6 cellular contexts compared by ENCODE assay signal in genomic region chr9:137021979-137022619, GRCh38. TPM values are rescaled to one million over a fixed set of nuclear protein-coding genes. Genes with fewer than 3 reads are reported as not detected.
DNase-seq lines count a peak whose midpoint lies in the region; ATAC-seq and TF ChIP-seq lines count a peak whose summit lies in the region.

No MANE protein-coding gene starts in this region.

- peak; percentile 38 for ATAC-seq in lung (ENCODE audit: insufficient read depth, low FRiP score)
- no peak for ATAC-seq in GM21619 (IDR thresholded peaks at IDR 0.05; ENCODE audit: unreplicated experiment)

- DNase-seq in Caki2 (ENCODE audit: low read depth) (peak; percentile 95), NCI-H69 (lab: John Stamatoyannopoulos, UW) (peak; percentile 74), activated gamma-delta T cell (lab: John Stamatoyannopoulos, UW) (peak; percentile 45), lung (ENCODE audit: low spot score) (peak; percentile 70), retina (no peak)

- peaks cover 0 to 12% of the 10 kb centered on the region in 2 donors for H3K36me3 ChIP-seq in lung (ENCODE audit: control insufficient read depth in 2 of 2, insufficient read depth in 2 of 2, low read length in 2 of 2)

- no peaks in the 10 kb centered on the region for H3K9me3 ChIP-seq in lung (ENCODE audit: control insufficient read depth in 2 of 2, insufficient read depth in 1 of 2, low read length in 1 of 2)

- no peak for TF ChIP-seq CTCF in lung (IDR thresholded peaks at IDR 0.05; ENCODE audit: control extremely low read depth, extremely low read depth)

- no peak overlapping the region for H3K4me3 ChIP-seq in lung

- peaks cover 0 to 2% of the 10 kb centered on the region in 2 donors for H3K4me1 ChIP-seq in lung (ENCODE audit: control insufficient read depth in 2 of 2, insufficient read depth in 2 of 2, low read length in 2 of 2)

- in situ Hi-C loops in Caki2 (cut with HindIII; ENCODE audit: low pct_unique_long_range_greater_than_20kb, low sequenced_read_pairs), result no loop called here

- H3K27ac ChIP-seq in lung (ENCODE audit: low read depth in 1 of 2, low read length in 1 of 2), result no peak overlapping the region

- WGBS in lung, 2 donors, result 65% methylated on average over 28 to 30 of the region's 30 CpGs

- H3K27me3 ChIP-seq in lung (ENCODE audit: control insufficient read depth, insufficient read depth), result no peaks in the 10 kb centered on the region

RNA-seq across cellular contexts. Expression of gene ABCA2, which starts 5.9 kb away (rescaled TPM):
- 19.0 and 23.5 TPM in 2 replicates for total RNA-seq in Caki2 (2014; rRNA removed; shearing (Covaris generic); ENCODE audit: low replicate concordance)
- 10 to 100 TPM; 13.4 to 39.0 TPM for total RNA-seq in lung
- 10 to 100 TPM; 14.8 to 18.1 TPM for polyA plus RNA-seq in lung

RNA-seq across cellular contexts. Expression of gene FUT7, which starts 9.8 kb away (rescaled TPM):
- total RNA-seq in Caki2 (2014; rRNA removed; shearing (Covaris generic); ENCODE audit: low replicate concordance), result not detected in 2 replicates
- total RNA-seq in lung, result 1 to 10 TPM in 1 of 2 donors, under 1 TPM in 1; 0.37 to 1.0 TPM
- polyA plus RNA-seq in lung, result 1 to 10 TPM in 1 of 2 donors, under 1 TPM in 1; 0.45 to 5.5 TPM

RNA-seq across cellular contexts. Expression of gene NPDC1, which starts 23.9 kb away (rescaled TPM):
- 31.8 and 45.1 TPM in 2 replicates for total RNA-seq in Caki2 (2014; rRNA removed; shearing (Covaris generic); ENCODE audit: low replicate concordance)
- total RNA-seq in lung, result 10 to 100 TPM; 28.7 to 99.3 TPM
- 10 to 100 TPM; 49.0 to 87.5 TPM for polyA plus RNA-seq in lung

RNA-seq across cellular contexts. Expression of gene CLIC3, which starts 25.7 kb away (rescaled TPM):
- total RNA-seq in Caki2 (2014; rRNA removed; shearing (Covaris generic); ENCODE audit: low replicate concordance), result not detected in 2 replicates
- total RNA-seq in lung, result 100 to 1,000 TPM in 1 of 2 donors, 10 to 100 TPM in 1; 72.0 to 115 TPM
- 10 to 100 TPM; 17.2 to 90.2 TPM for polyA plus RNA-seq in lung

RNA-seq across cellular contexts. Expression of gene PAXX, which starts 29.9 kb away (rescaled TPM):
- 129 and 137 TPM in 2 replicates for total RNA-seq in Caki2 (2014; rRNA removed; shearing (Covaris generic); ENCODE audit: low replicate concordance)
- total RNA-seq in lung, result 10 to 100 TPM; 16.6 to 58.1 TPM
- 100 to 1,000 TPM in 1 of 2 donors, 10 to 100 TPM in 1; 60.7 to 172 TPM for polyA plus RNA-seq in lung
